ENCODE assay signal across 9 cellular contexts in genomic region chr2:85704800-85705679, GRCh38. TPM values are rescaled to one million over a fixed set of nuclear protein-coding genes. Genes with fewer than 3 reads are reported as not detected.
A peak's percentile ranks its signal among the peaks of the same experiment; 100 is the strongest.
DNase-seq lines count a peak whose midpoint lies in the region; ATAC-seq, FAIRE-seq and TF ChIP-seq lines count a peak whose summit lies in the region.
"Had no signal": no experiment of that assay in that cellular context is flagged by ENCODE, and none has a peak within 500 bp of the region (broad histone marks: within the 10 kb centered on the region; RNA-seq: fewer than 3 reads in every experiment).

No MANE protein-coding gene starts in this region.

- H3K79me2 ChIP-seq in astrocyte (ENCODE audit: insufficient read depth, low read length): no peaks in the 10 kb centered on the region

- H3K4me2 ChIP-seq in astrocyte (ENCODE audit: low read length): peak overlapping the region; percentile 45

- 0 out of 2 replicates have a peak, but pooled peaks cover 6% of the 10 kb centered on the region for H3K27me3 ChIP-seq in HUES6 (ENCODE audit: control insufficient read depth, insufficient read depth, low read length)
- H3K27me3 ChIP-seq in astrocyte (ENCODE audit: insufficient read depth, low read length): peaks cover 8% of the 10 kb centered on the region
- H3K27me3 ChIP-seq in skeletal muscle tissue (ENCODE audit: control insufficient read depth in 3 of 3, insufficient read depth in 3 of 3, low read length in 3 of 3): no peaks in the 10 kb centered on the region

- H2AFZ ChIP-seq in astrocyte (ENCODE audit: low read depth, low read length): peak overlapping the region; percentile 15

- peak in 1 of 2 donors; percentile 31 for ATAC-seq in activated T-cell treated with anti-CD3 and anti-CD28 coated beads, Interleukin-2, amount 50 U/mL, for 72 hours (replicated peaks in 1 of 2)
- no peak for ATAC-seq in GM19328 (IDR thresholded peaks at IDR 0.05; ENCODE audit: unreplicated experiment)

- FAIRE-seq in astrocyte (lab: Jason Lieb, UNC): no peak

- no peak overlapping the region for H3K4me3 ChIP-seq in HUES6 (ENCODE audit: low read depth, low read length)
- H3K4me3 ChIP-seq in astrocyte (ENCODE audit: insufficient read depth, low read depth, low read length): no peak overlapping the region
- peak overlapping the region in 2 of 3 donors; percentile 1 to 12 for H3K4me3 ChIP-seq in skeletal muscle tissue (ENCODE audit: low read length in 3 of 3)
- H3K4me3 ChIP-seq: SK-N-MC had no signal

- peak overlapping the region; percentile 14 for H3K9ac ChIP-seq in HUES6 (ENCODE audit: low read length)
- H3K9ac ChIP-seq in astrocyte (ENCODE audit: low read length): no peak overlapping the region
- H3K9ac ChIP-seq in skeletal muscle tissue (ENCODE audit: low read depth in 1 of 3, low read length in 3 of 3): peak overlapping the region in 1 of 3 donors; percentile 17

- H3K27ac Mint-ChIP-seq in activated T-cell treated with anti-CD3 and anti-CD28 coated beads, Interleukin-2, amount 50 U/mL, for 72 hours: peak overlapping the region; percentile 62
- H3K27ac Mint-ChIP-seq in astrocyte (ENCODE audit: unreplicated experiment): peak overlapping the region; percentile 87

- H3K4me1 Mint-ChIP-seq in activated T-cell treated with anti-CD3 and anti-CD28 coated beads, Interleukin-2, amount 50 U/mL, for 72 hours (ENCODE audit: low read depth): peaks cover 45% of the 10 kb centered on the region
- H3K4me1 Mint-ChIP-seq in astrocyte (ENCODE audit: low read depth, unreplicated experiment): peaks cover 26% of the 10 kb centered on the region

- peaks cover 31% of the 10 kb centered on the region for H3K4me1 ChIP-seq in HUES6 (ENCODE audit: control insufficient read depth, insufficient read depth, low read length)
- H3K4me1 ChIP-seq in astrocyte (ENCODE audit: insufficient read depth, low read length): peaks cover 26% of the 10 kb centered on the region
- H3K4me1 ChIP-seq in skeletal muscle tissue (ENCODE audit: control insufficient read depth in 3 of 3, insufficient read depth in 3 of 3, low read length in 3 of 3): peaks cover 35 to 39% (median 35%) of the 10 kb centered on the region in 3 donors

- peak; percentile 13 to 35 for DNase-seq in activated T-cell treated with anti-CD3 and anti-CD28 coated beads, Interleukin-2, amount 50 U/mL, for 72 hours
- DNase-seq in activated T-cell treated with anti-CD3 and anti-CD28 coated beads, Interleukin-2, amount 50 U/mL, for 48 hours: no peak
- DNase-seq in astrocyte (ENCODE audit: low read depth) (peak; percentile 44), GM19240 (ENCODE audit: insufficient read length, low spot score) (no peak)
- DNase-seq in activated CD4-positive, CD25-positive, alpha-beta regulatory T cell treated with anti-CD3 and anti-CD28 coated beads, Interleukin-2, amount 50 U/mL, for 72 hours: no peak

- no peak for TF ChIP-seq CTCF in astrocyte (IDR thresholded peaks at IDR 0.05; ENCODE audit: insufficient read depth, low read depth, low read length)

- no peaks in the 10 kb centered on the region for H3K36me3 ChIP-seq in HUES6 (ENCODE audit: control insufficient read depth, insufficient read depth, low read length)
- H3K36me3 ChIP-seq in astrocyte (ENCODE audit: insufficient read depth, low read length): no peaks in the 10 kb centered on the region
- H3K36me3 ChIP-seq in skeletal muscle tissue (ENCODE audit: control insufficient read depth in 3 of 3, insufficient read depth in 3 of 3, low read length in 3 of 3): no peaks in the 10 kb centered on the region

- H3K27me3 Mint-ChIP-seq in activated T-cell treated with anti-CD3 and anti-CD28 coated beads, Interleukin-2, amount 50 U/mL, for 72 hours (ENCODE audit: low read depth): peaks cover 14% of the 10 kb centered on the region
- peaks cover 12% of the 10 kb centered on the region for H3K27me3 Mint-ChIP-seq in astrocyte (ENCODE audit: low read depth, unreplicated experiment)

- H3K9me3 Mint-ChIP-seq in activated T-cell treated with anti-CD3 and anti-CD28 coated beads, Interleukin-2, amount 50 U/mL, for 72 hours: no peaks in the 10 kb centered on the region
- no peaks in the 10 kb centered on the region for H3K9me3 Mint-ChIP-seq in astrocyte (ENCODE audit: unreplicated experiment)

- peak overlapping the region; percentile 19 to 31 for H3K4me3 Mint-ChIP-seq in activated T-cell treated with anti-CD3 and anti-CD28 coated beads, Interleukin-2, amount 50 U/mL, for 72 hours
- H3K4me3 Mint-ChIP-seq in astrocyte (ENCODE audit: unreplicated experiment): no peak overlapping the region

- no peaks in the 10 kb centered on the region for H3K9me3 ChIP-seq in HUES6 (ENCODE audit: control insufficient read depth, insufficient read depth, low read depth, low read length)
- H3K9me3 ChIP-seq in astrocyte (ENCODE audit: insufficient read depth, low read depth, low read length): no peaks in the 10 kb centered on the region
- H3K9me3 ChIP-seq in skeletal muscle tissue (ENCODE audit: control insufficient read depth in 3 of 3, low read length in 3 of 3): no peaks in the 10 kb centered on the region

- H3K27ac ChIP-seq in HUES6 (ENCODE audit: low read depth, low read length) (no peak overlapping the region), astrocyte (ENCODE audit: low read depth, low read length) (peak overlapping the region; percentile 17), skeletal muscle tissue (ENCODE audit: low read depth, low read length) (peak overlapping the region; percentile 78)

- no peaks in the 10 kb centered on the region for H4K20me1 ChIP-seq in astrocyte (ENCODE audit: insufficient read depth, low read length)

- no peaks in the 10 kb centered on the region for H3K36me3 Mint-ChIP-seq in activated T-cell treated with anti-CD3 and anti-CD28 coated beads, Interleukin-2, amount 50 U/mL, for 72 hours (ENCODE audit: insufficient read depth in 2 of 2)
- H3K36me3 Mint-ChIP-seq in astrocyte (ENCODE audit: low read depth, unreplicated experiment): no peaks in the 10 kb centered on the region

RNA-seq across cellular contexts. Expression of gene GNLY, which starts 10.9 kb away (rescaled TPM):
- total RNA-seq in activated T-cell treated with anti-CD3 and anti-CD28 coated beads, Interleukin-2, amount 50 U/mL, for 72 hours: 100 to 1,000 TPM in 1 of 2 donors, 10 to 100 TPM in 1; 23.8 to 143 TPM
- total RNA-seq in astrocyte: not detected in 2 replicates
- not detected for total RNA-seq in skeletal muscle tissue

RNA-seq across cellular contexts. Expression of gene SFTPB, which starts 37.0 kb away (rescaled TPM):
- not detected for total RNA-seq in activated T-cell treated with anti-CD3 and anti-CD28 coated beads, Interleukin-2, amount 50 U/mL, for 72 hours
- total RNA-seq in astrocyte (not detected in 2 replicates), skeletal muscle tissue (not detected)

RNA-seq across cellular contexts. Expression of gene ATOH8, which starts 48.8 kb away (rescaled TPM):
- not detected for total RNA-seq in activated T-cell treated with anti-CD3 and anti-CD28 coated beads, Interleukin-2, amount 50 U/mL, for 72 hours
- 1.2 and 1.9 TPM in 2 replicates for total RNA-seq in astrocyte
- total RNA-seq in skeletal muscle tissue: 8.4 TPM

Comparison
In these comparisons a context has a peak if more than half of its experiments do, and no peak if none do; other contexts are left out.
1. DNase-seq: peak in activated T-cell treated with anti-CD3 and anti-CD28 coated beads, Interleukin-2, amount 50 U/mL, for 72 hours (2 of 2) and astrocyte (single experiment); none in activated T-cell treated with anti-CD3 and anti-CD28 coated beads, Interleukin-2, amount 50 U/mL, for 48 hours (0 of 2), GM19240 (single experiment) and activated CD4-positive, CD25-positive, alpha-beta regulatory T cell treated with anti-CD3 and anti-CD28 coated beads, Interleukin-2, amount 50 U/mL, for 72 hours (single experiment).
2. H3K4me3 ChIP-seq: peak in skeletal muscle tissue (2 of 3); none in HUES6 (single experiment) and astrocyte (single experiment).
3. RNA of gene GNLY, which starts 10.9 kb away (total RNA-seq): 23.8 to 143 TPM in activated T-cell treated with anti-CD3 and anti-CD28 coated beads, Interleukin-2, amount 50 U/mL, for 72 hours; not detected in astrocyte and not detected in skeletal muscle tissue (single experiment); every median in the first group is over 10 times any median in the second.